1 cellular context compared by ENCODE assay signal in the genomic region with DNA sequence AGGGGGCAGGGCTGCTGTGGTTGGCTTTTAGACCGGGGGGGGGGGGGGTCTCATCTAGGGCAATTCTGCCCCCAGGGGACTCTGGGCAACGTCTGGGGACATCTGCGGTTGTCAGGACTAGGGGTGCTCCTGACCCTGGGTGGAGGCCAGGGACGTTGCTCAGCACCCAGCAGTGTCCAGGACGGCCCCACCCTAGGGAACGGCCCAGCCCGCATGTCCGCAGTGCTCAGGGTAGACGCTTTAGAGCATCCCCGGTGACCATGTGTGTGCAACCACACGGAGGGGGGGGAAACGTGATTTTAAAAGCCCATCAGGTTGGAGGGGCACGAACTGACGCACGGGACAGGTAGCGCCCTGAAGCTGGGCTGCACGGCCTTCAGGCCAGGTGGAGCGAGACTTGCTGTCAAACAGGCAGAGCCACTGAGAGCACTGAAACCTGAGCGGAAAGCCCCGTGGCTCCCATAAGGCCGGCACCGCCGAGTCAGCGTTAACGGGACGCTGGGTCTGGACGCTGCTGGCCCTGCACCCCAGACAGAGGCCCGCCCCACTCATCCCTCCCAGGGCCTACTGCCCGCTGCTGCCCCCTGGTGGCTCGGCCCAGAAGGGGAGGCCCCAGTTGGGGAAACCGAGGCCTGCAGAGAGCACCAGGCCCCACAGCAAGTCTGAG.
A peak's percentile ranks its signal among the peaks of the same experiment; 100 is the strongest.
TF ChIP-seq lines count a peak whose summit lies in the region.

No MANE protein-coding gene starts in this region.

TF ChIP-seq in K562, 482 proteins besides CTCF, POLR2A, EP300 and RAD21 (continues in another document):
- TF ChIP-seq L3MBTL2 (IDR thresholded peaks at IDR 0.05) = peak; percentile 24; the same call in 1 of the 2 replicates
- TF ChIP-seq HDAC8 (tag; IDR thresholded peaks at IDR 0.05) = no peak
- 0 out of 2 replicates have a peak, but pooled peaks have one; percentile 17 for TF ChIP-seq ZNF143 (CRISPR knock-in tag; IDR thresholded peaks at IDR 0.05)
- peak; percentile 88 for TF ChIP-seq SMC3 (conservative IDR thresholded peaks at IDR 0.05; ENCODE audit: insufficient read depth, low read depth, low read length)
- no peak for TF ChIP-seq ARID1B (IDR thresholded peaks at IDR 0.05)
- peak in 1 of 2 experiments; percentile 51; a peak in 1 of 4 replicates for TF ChIP-seq TEAD1 (CRISPR knock-in tag; IDR thresholded peaks at IDR 0.05)
- TF ChIP-seq ZFX (CRISPR knock-in tag; IDR thresholded peaks at IDR 0.05) = peak; percentile 36
- TF ChIP-seq ZFP36 (IDR thresholded peaks at IDR 0.05; ENCODE audit: low read depth, low read length, partially characterized antibody) = peak; percentile 41
- TF ChIP-seq RBFOX2 (IDR thresholded peaks at IDR 0.05; ENCODE audit: low read depth, low read length) = peak; percentile 50; the same call in 1 of the 2 replicates
- peak; percentile 49 for TF ChIP-seq HMGN3 (IDR thresholded peaks at IDR 0.05; ENCODE audit: borderline replicate concordance, extremely low read depth, insufficient read length, low read depth, low read length)
- TF ChIP-seq, protein P1, sequence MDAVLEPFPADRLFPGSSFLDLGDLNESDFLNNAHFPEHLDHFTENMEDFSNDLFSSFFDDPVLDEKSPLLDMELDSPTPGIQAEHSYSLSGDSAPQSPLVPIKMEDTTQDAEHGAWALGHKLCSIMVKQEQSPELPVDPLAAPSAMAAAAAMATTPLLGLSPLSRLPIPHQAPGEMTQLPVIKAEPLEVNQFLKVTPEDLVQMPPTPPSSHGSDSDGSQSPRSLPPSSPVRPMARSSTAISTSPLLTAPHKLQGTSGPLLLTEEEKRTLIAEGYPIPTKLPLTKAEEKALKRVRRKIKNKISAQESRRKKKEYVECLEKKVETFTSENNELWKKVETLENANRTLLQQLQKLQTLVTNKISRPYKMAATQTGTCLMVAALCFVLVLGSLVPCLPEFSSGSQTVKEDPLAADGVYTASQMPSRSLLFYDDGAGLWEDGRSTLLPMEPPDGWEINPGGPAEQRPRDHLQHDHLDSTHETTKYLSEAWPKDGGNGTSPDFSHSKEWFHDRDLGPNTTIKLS (IDR thresholded peaks at IDR 0.05; ENCODE audit: borderline replicate concordance, low read depth) = no peak
- TF ChIP-seq ZFPM2 (CRISPR knock-in tag; IDR thresholded peaks at IDR 0.05) = no peak
- TF ChIP-seq ZBTB7A (IDR thresholded peaks at IDR 0.05; ENCODE audit: borderline replicate concordance, control insufficient read depth, low read depth, low read length) = peak; percentile 54; the same call in 1 of the 2 replicates
- no peak for TF ChIP-seq ZNF175 (CRISPR knock-in tag; IDR thresholded peaks at IDR 0.05; ENCODE audit: low read depth)
- peak; percentile 61; the same call in 1 of the 2 replicates for TF ChIP-seq GABPB1 (CRISPR knock-in tag; IDR thresholded peaks at IDR 0.05)
- TF ChIP-seq YY1 (IDR thresholded peaks at IDR 0.05; ENCODE audit: borderline replicate concordance in 1 of 3, control insufficient read depth in 1 of 3, extremely low read depth in 1 of 3, insufficient read depth in 3 of 3, insufficient read length in 1 of 3, insufficient replicate concordance in 2 of 3, low read depth in 1 of 3, low read length in 2 of 3) = peak in 1 of 3 experiments; percentile 38
- TF ChIP-seq STAT5A (IDR thresholded peaks at IDR 0.05; ENCODE audit: borderline replicate concordance, low read length) = no peak
- TF ChIP-seq MYC (IDR thresholded peaks at IDR 0.05; ENCODE audit: low read depth, low read length) = no peak
- TF ChIP-seq MYC (CRISPR knock-in tag; IDR thresholded peaks at IDR 0.05; ENCODE audit: borderline replicate concordance, low read depth) = no peak
- TF ChIP-seq FIP1L1 (IDR thresholded peaks at IDR 0.05; ENCODE audit: low read depth, low read length, poor library complexity, severe bottlenecking) = peak; percentile 58
- no peak for TF ChIP-seq ZNF184 (CRISPR knock-in tag; IDR thresholded peaks at IDR 0.05)
- TF ChIP-seq, protein P2, sequence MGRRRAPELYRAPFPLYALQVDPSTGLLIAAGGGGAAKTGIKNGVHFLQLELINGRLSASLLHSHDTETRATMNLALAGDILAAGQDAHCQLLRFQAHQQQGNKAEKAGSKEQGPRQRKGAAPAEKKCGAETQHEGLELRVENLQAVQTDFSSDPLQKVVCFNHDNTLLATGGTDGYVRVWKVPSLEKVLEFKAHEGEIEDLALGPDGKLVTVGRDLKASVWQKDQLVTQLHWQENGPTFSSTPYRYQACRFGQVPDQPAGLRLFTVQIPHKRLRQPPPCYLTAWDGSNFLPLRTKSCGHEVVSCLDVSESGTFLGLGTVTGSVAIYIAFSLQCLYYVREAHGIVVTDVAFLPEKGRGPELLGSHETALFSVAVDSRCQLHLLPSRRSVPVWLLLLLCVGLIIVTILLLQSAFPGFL (CRISPR knock-in tag; IDR thresholded peaks at IDR 0.05) = no peak
- TF ChIP-seq NFIC (IDR thresholded peaks at IDR 0.05) = 0 out of 2 replicates have a peak, but pooled peaks have one; percentile 10
- TF ChIP-seq NBN (IDR thresholded peaks at IDR 0.05; ENCODE audit: low read depth) = peak; percentile 36; the same call in 1 of the 2 replicates
- peak; percentile 89 for TF ChIP-seq ARID2 (IDR thresholded peaks at IDR 0.05)
- TF ChIP-seq, protein P3, sequence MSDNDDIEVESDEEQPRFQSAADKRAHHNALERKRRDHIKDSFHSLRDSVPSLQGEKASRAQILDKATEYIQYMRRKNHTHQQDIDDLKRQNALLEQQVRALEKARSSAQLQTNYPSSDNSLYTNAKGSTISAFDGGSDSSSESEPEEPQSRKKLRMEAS (CRISPR knock-in tag; IDR thresholded peaks at IDR 0.05) = peak; percentile 37; the same call in 1 of the 2 replicates
- peak; percentile 44; the same call in 1 of the 2 replicates for TF ChIP-seq ADNP (tag; IDR thresholded peaks at IDR 0.05)
- TF ChIP-seq ESRRA (IDR thresholded peaks at IDR 0.05; ENCODE audit: borderline replicate concordance, low read depth) = no peak
- TF ChIP-seq CBX8 (IDR thresholded peaks at IDR 0.05; ENCODE audit: borderline replicate concordance, extremely low read depth, low read depth, low read length, poor library complexity, severe bottlenecking) = no peak
- TF ChIP-seq, protein P4, sequence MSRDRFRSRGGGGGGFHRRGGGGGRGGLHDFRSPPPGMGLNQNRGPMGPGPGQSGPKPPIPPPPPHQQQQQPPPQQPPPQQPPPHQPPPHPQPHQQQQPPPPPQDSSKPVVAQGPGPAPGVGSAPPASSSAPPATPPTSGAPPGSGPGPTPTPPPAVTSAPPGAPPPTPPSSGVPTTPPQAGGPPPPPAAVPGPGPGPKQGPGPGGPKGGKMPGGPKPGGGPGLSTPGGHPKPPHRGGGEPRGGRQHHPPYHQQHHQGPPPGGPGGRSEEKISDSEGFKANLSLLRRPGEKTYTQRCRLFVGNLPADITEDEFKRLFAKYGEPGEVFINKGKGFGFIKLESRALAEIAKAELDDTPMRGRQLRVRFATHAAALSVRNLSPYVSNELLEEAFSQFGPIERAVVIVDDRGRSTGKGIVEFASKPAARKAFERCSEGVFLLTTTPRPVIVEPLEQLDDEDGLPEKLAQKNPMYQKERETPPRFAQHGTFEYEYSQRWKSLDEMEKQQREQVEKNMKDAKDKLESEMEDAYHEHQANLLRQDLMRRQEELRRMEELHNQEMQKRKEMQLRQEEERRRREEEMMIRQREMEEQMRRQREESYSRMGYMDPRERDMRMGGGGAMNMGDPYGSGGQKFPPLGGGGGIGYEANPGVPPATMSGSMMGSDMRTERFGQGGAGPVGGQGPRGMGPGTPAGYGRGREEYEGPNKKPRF (IDR thresholded peaks at IDR 0.05; ENCODE audit: low read depth, low read length) = no peak
- TF ChIP-seq SP1 (CRISPR knock-in tag; IDR thresholded peaks at IDR 0.05) = peak; percentile 54; the same call in 1 of the 2 replicates
- TF ChIP-seq RB1 (IDR thresholded peaks at IDR 0.05; ENCODE audit: low read depth) = peak; percentile 82
- TF ChIP-seq, protein P5, sequence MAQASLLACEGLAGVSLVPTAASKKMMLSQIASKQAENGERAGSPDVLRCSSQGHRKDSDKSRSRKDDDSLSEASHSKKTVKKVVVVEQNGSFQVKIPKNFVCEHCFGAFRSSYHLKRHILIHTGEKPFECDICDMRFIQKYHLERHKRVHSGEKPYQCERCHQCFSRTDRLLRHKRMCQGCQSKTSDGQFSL (CRISPR knock-in tag; IDR thresholded peaks at IDR 0.05) = peak; percentile 84
- TF ChIP-seq, protein P5 (tag; IDR thresholded peaks at IDR 0.05) = peak in 1 of 2 experiments; percentile 34; a peak in 1 of 4 replicates
- TF ChIP-seq, protein P6, sequence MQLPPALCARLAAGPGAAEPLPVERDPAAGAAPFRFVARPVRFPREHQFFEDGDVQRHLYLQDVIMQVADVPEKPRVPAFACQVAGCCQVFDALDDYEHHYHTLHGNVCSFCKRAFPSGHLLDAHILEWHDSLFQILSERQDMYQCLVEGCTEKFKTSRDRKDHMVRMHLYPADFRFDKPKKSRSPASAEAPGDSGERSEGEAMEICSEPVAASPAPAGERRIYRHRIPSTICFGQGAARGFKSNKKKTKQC (CRISPR knock-in tag; IDR thresholded peaks at IDR 0.05) = peak; percentile 49; the same call in 1 of the 2 replicates
- TF ChIP-seq CXXC5 (CRISPR knock-in tag; IDR thresholded peaks at IDR 0.05) = peak; percentile 35; the same call in 1 of the 2 replicates
- TF ChIP-seq XRCC5 (IDR thresholded peaks at IDR 0.05; ENCODE audit: low read depth, low read length) = peak; percentile 61; the same call in 1 of the 2 replicates
- TF ChIP-seq ZKSCAN8 (CRISPR knock-in tag; IDR thresholded peaks at IDR 0.05) = no peak
- peak in 1 of 2 experiments; percentile 37; a peak in 1 of 4 replicates for TF ChIP-seq RCOR1 (IDR thresholded peaks at IDR 0.05; ENCODE audit: borderline replicate concordance in 1 of 2, low read depth in 2 of 2, low read length in 2 of 2)
- TF ChIP-seq, protein P7, sequence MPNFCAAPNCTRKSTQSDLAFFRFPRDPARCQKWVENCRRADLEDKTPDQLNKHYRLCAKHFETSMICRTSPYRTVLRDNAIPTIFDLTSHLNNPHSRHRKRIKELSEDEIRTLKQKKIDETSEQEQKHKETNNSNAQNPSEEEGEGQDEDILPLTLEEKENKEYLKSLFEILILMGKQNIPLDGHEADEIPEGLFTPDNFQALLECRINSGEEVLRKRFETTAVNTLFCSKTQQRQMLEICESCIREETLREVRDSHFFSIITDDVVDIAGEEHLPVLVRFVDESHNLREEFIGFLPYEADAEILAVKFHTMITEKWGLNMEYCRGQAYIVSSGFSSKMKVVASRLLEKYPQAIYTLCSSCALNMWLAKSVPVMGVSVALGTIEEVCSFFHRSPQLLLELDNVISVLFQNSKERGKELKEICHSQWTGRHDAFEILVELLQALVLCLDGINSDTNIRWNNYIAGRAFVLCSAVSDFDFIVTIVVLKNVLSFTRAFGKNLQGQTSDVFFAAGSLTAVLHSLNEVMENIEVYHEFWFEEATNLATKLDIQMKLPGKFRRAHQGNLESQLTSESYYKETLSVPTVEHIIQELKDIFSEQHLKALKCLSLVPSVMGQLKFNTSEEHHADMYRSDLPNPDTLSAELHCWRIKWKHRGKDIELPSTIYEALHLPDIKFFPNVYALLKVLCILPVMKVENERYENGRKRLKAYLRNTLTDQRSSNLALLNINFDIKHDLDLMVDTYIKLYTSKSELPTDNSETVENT (CRISPR knock-in tag; IDR thresholded peaks at IDR 0.05) = peak; percentile 7; the same call in 1 of the 2 replicates
- TF ChIP-seq ZNF347 (CRISPR knock-in tag; IDR thresholded peaks at IDR 0.05; ENCODE audit: low read depth) = no peak
- TF ChIP-seq STAG1 (CRISPR knock-in tag; IDR thresholded peaks at IDR 0.05; ENCODE audit: borderline replicate concordance) = peak; percentile 59; the same call in 1 of the 2 replicates
- TF ChIP-seq HNRNPUL1 (IDR thresholded peaks at IDR 0.05; ENCODE audit: low read length) = no peak
- peak; percentile 97 for TF ChIP-seq C11orf30 (IDR thresholded peaks at IDR 0.05; ENCODE audit: low read depth)
- TF ChIP-seq, protein P8, sequence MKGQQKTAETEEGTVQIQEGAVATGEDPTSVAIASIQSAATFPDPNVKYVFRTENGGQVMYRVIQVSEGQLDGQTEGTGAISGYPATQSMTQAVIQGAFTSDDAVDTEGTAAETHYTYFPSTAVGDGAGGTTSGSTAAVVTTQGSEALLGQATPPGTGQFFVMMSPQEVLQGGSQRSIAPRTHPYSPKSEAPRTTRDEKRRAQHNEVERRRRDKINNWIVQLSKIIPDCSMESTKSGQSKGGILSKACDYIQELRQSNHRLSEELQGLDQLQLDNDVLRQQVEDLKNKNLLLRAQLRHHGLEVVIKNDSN (CRISPR knock-in tag; IDR thresholded peaks at IDR 0.05) = 0 out of 2 replicates have a peak, but pooled peaks have one; percentile 35
- TF ChIP-seq, protein P9, sequence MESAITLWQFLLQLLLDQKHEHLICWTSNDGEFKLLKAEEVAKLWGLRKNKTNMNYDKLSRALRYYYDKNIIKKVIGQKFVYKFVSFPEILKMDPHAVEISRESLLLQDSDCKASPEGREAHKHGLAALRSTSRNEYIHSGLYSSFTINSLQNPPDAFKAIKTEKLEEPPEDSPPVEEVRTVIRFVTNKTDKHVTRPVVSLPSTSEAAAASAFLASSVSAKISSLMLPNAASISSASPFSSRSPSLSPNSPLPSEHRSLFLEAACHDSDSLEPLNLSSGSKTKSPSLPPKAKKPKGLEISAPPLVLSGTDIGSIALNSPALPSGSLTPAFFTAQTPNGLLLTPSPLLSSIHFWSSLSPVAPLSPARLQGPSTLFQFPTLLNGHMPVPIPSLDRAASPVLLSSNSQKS (CRISPR knock-in tag; IDR thresholded peaks at IDR 0.05) = no peak
- TF ChIP-seq FOXA1 (IDR thresholded peaks at IDR 0.05; ENCODE audit: borderline replicate concordance) = no peak
- TF ChIP-seq, protein P10, sequence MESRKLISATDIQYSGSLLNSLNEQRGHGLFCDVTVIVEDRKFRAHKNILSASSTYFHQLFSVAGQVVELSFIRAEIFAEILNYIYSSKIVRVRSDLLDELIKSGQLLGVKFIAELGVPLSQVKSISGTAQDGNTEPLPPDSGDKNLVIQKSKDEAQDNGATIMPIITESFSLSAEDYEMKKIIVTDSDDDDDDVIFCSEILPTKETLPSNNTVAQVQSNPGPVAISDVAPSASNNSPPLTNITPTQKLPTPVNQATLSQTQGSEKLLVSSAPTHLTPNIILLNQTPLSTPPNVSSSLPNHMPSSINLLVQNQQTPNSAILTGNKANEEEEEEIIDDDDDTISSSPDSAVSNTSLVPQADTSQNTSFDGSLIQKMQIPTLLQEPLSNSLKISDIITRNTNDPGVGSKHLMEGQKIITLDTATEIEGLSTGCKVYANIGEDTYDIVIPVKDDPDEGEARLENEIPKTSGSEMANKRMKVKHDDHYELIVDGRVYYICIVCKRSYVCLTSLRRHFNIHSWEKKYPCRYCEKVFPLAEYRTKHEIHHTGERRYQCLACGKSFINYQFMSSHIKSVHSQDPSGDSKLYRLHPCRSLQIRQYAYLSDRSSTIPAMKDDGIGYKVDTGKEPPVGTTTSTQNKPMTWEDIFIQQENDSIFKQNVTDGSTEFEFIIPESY (CRISPR knock-in tag; IDR thresholded peaks at IDR 0.05) = peak; percentile 93
- peak; percentile 86 for TF ChIP-seq MAFK (IDR thresholded peaks at IDR 0.05; ENCODE audit: low read length)
- TF ChIP-seq ZNF316 (IDR thresholded peaks at IDR 0.05) = peak; percentile 97
- no peak for TF ChIP-seq SRF (CRISPR knock-in tag; IDR thresholded peaks at IDR 0.05)
- TF ChIP-seq ZNF263 (CRISPR knock-in tag; IDR thresholded peaks at IDR 0.05; ENCODE audit: borderline replicate concordance) = peak; percentile 36; the same call in 1 of the 2 replicates
- 0 out of 2 replicates have a peak, but pooled peaks have one; percentile 22 for TF ChIP-seq CBX1 (IDR thresholded peaks at IDR 0.05; ENCODE audit: low read depth)
- peak; percentile 58 for TF ChIP-seq POLR2G (IDR thresholded peaks at IDR 0.05; ENCODE audit: low read depth, low read length)
